In genomic region chr2:113376935-113377445, GRCh38 we compare ENCODE assay signal across 12 cellular contexts.
DNase-seq lines count a peak whose midpoint lies in the region; ATAC-seq, FAIRE-seq and TF ChIP-seq lines count a peak whose summit lies in the region.
"Had no signal": no experiment of that assay in that cellular context is flagged by ENCODE, and none has a peak within 500 bp of the region (broad histone marks: within the 10 kb centered on the region; RNA-seq: fewer than 3 reads in every experiment).

No MANE protein-coding gene starts in this region.

- H3K36me3 ChIP-seq in CD4-positive, CD25-positive, alpha-beta regulatory T cell (ENCODE audit: control insufficient read depth, insufficient read depth, low read length) = no peaks in the 10 kb centered on the region
- H3K36me3 ChIP-seq: HAP-1 had no signal

- no peak for DNase-seq in CD4-positive, CD25-positive, alpha-beta regulatory T cell
- no peak for DNase-seq in central memory CD8-positive, alpha-beta T cell (ENCODE audit: low spot score in 2 of 2)
- no peak for DNase-seq in effector CD8-positive, alpha-beta T cell (lab: John Stamatoyannopoulos, UW)
- DNase-seq in H54 (ENCODE audit: insufficient read length, low spot score) (no peak), immature natural killer cell (no peak), retina (no peak)
- DNase-seq: NCI-H1694 had no signal

- no peak for TF ChIP-seq POLR2A in H54 (IDR thresholded peaks at IDR 0.05; ENCODE audit: low read depth, low read length)

- H3K27me3 ChIP-seq in CD4-positive, CD25-positive, alpha-beta regulatory T cell (ENCODE audit: control insufficient read depth, insufficient read depth, low read length) = no peaks in the 10 kb centered on the region

- no peak overlapping the region for H3K27ac ChIP-seq in CD4-positive, CD25-positive, alpha-beta regulatory T cell (ENCODE audit: insufficient read depth, low read length, poor library complexity, severe bottlenecking)

- H3K4me1 ChIP-seq in CD4-positive, CD25-positive, alpha-beta regulatory T cell (ENCODE audit: control insufficient read depth, insufficient read depth, low read length, poor library complexity, severe bottlenecking) = no peaks in the 10 kb centered on the region
- H3K4me1 ChIP-seq: HAP-1 had no signal

- H3K9me3 Mint-ChIP-seq in CD4-positive, CD25-positive, alpha-beta regulatory T cell = peaks cover 0 to 2% (median 0%) of the 10 kb centered on the region in 7 donors
- H3K9me3 Mint-ChIP-seq in central memory CD8-positive, alpha-beta T cell = no peaks in the 10 kb centered on the region
- no peaks in the 10 kb centered on the region for H3K9me3 Mint-ChIP-seq in immature natural killer cell
- H3K9me3 Mint-ChIP-seq: T-helper 1 cell treated with Interleukin-12 subunit alpha and Interleukin-12 subunit beta and Interleukin-4 antibody, amounts not matched to agents 30 μg/mL and 1 μg/mL, for 36 hours had no signal

- H3K27me3 Mint-ChIP-seq in CD4-positive, CD25-positive, alpha-beta regulatory T cell = no peaks in the 10 kb centered on the region
- H3K27me3 Mint-ChIP-seq in central memory CD8-positive, alpha-beta T cell = peaks cover 22% of the 10 kb centered on the region
- H3K27me3 Mint-ChIP-seq in immature natural killer cell (ENCODE audit: low read depth in 3 of 3) = peaks cover 2 to 12% (median 2%) of the 10 kb centered on the region in 3 donors

- H3K27ac Mint-ChIP-seq in CD4-positive, CD25-positive, alpha-beta regulatory T cell = no peak overlapping the region
- H3K27ac Mint-ChIP-seq in central memory CD8-positive, alpha-beta T cell (ENCODE audit: low read depth) = peak overlapping the region; percentile 1
- H3K27ac Mint-ChIP-seq in immature natural killer cell = no peak overlapping the region
- H3K27ac Mint-ChIP-seq: T-helper 1 cell treated with Interleukin-12 subunit alpha and Interleukin-12 subunit beta and Interleukin-4 antibody, amounts not matched to agents 30 μg/mL and 1 μg/mL, for 36 hours had no signal

- FAIRE-seq in H54 (lab: Jason Lieb, UNC) = no peak

- no peak overlapping the region for H3K4me3 Mint-ChIP-seq in CD4-positive, CD25-positive, alpha-beta regulatory T cell
- H3K4me3 Mint-ChIP-seq in central memory CD8-positive, alpha-beta T cell = no peak overlapping the region
- H3K4me3 Mint-ChIP-seq in immature natural killer cell = no peak overlapping the region
- H3K4me3 Mint-ChIP-seq: T-helper 1 cell treated with Interleukin-12 subunit alpha and Interleukin-12 subunit beta and Interleukin-4 antibody, amounts not matched to agents 30 μg/mL and 1 μg/mL, for 36 hours had no signal

- no peak overlapping the region for H3K4me3 ChIP-seq in CD4-positive, CD25-positive, alpha-beta regulatory T cell (ENCODE audit: low read depth, low read length)
- H3K4me3 ChIP-seq: HAP-1 had no signal

- peak; percentile 31 to 43 for ATAC-seq in CD4-positive, CD25-positive, alpha-beta regulatory T cell (ENCODE audit: low read depth in 2 of 2)
- ATAC-seq in GM19372 (IDR thresholded peaks at IDR 0.05; ENCODE audit: low read depth, unreplicated experiment) = peak; percentile 78
- ATAC-seq in HG03039 (IDR thresholded peaks at IDR 0.05; ENCODE audit: unreplicated experiment) = peak; percentile 84
- ATAC-seq in central memory CD8-positive, alpha-beta T cell (replicated peaks; ENCODE audit: extremely low read depth, poor library complexity, severe bottlenecking) = no peak
- ATAC-seq: esophagus mucosa had no signal

- H3K9me3 ChIP-seq in CD4-positive, CD25-positive, alpha-beta regulatory T cell (ENCODE audit: control insufficient read depth in 2 of 2, low read length in 2 of 2) = no peaks in the 10 kb centered on the region
- H3K9me3 ChIP-seq: HAP-1 had no signal

- H3K4me1 Mint-ChIP-seq in CD4-positive, CD25-positive, alpha-beta regulatory T cell = no peaks in the 10 kb centered on the region
- H3K4me1 Mint-ChIP-seq in central memory CD8-positive, alpha-beta T cell = no peaks in the 10 kb centered on the region
- no peaks in the 10 kb centered on the region for H3K4me1 Mint-ChIP-seq in immature natural killer cell

- no peaks in the 10 kb centered on the region for H3K36me3 Mint-ChIP-seq in CD4-positive, CD25-positive, alpha-beta regulatory T cell
- H3K36me3 Mint-ChIP-seq in central memory CD8-positive, alpha-beta T cell (ENCODE audit: insufficient read depth) = peaks cover 2% of the 10 kb centered on the region
- H3K36me3 Mint-ChIP-seq in immature natural killer cell = no peaks in the 10 kb centered on the region
